8 cellular contexts compared by ENCODE assay signal in the genomic region with DNA sequence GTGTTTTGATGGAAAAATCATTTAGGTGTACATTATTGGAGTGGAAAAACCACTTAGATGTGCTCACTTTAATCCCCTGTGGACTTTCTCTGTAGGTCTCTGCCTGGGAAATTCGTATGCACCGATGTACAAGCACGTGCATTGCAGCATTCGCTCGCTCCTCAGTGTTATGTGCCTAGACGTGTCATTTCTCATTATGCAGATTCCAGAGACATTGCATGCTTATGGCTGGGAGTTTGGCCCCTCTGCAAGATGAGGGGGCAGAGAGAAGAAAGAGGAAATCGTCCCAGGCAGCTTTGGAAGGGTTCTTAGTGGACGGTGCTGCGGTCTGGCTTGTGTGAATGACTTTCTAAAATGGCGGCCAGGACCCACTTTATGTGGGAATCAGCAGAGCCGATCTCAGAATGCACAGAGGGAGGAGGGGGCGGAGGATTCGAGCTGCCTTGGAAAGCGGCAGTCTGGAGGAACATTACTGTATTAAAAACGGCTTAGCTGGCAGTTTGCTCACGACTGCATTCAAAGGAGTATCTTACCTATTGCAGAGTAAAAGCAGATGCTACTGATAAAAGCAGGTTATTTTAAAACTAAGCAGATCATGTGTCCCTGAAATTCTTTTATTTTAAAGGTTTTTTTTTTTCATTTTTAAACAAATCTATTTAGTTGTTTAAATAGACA. TPM values are rescaled to one million over a fixed set of nuclear protein-coding genes. Genes with fewer than 3 reads are reported as not detected.
DNase-seq lines count a peak whose midpoint lies in the region; ATAC-seq and TF ChIP-seq lines count a peak whose summit lies in the region.

No MANE protein-coding gene starts in this region.

- H3K27ac Mint-ChIP-seq in effector memory CD8-positive, alpha-beta T cell = peak overlapping the region; percentile 89 to 94

- peak; percentile 8 to 38 for DNase-seq in stimulated activated CD4-positive, alpha-beta T cell treated with anti-CD3 and anti-CD28 coated beads, Interleukin-12 subunit alpha, Interleukin-12 subunit beta, amount 100 ng/mL, for 24 hours (ENCODE audit: low read depth in 2 of 2)
- no peak for DNase-seq in stimulated activated CD4-positive, alpha-beta T cell treated with anti-CD3 and anti-CD28 coated beads, Interleukin-12 subunit alpha, Interleukin-12 subunit beta, amount 100 ng/mL, for 4 hours
- peak; percentile 89 for DNase-seq in NCI-H2227 (lab: John Stamatoyannopoulos, UW; ENCODE audit: unreplicated experiment)
- DNase-seq in effector memory CD8-positive, alpha-beta T cell = no peak
- DNase-seq in mucosa of gallbladder (ENCODE audit: low spot score) = peak; percentile 33

- peak overlapping the region; percentile 90 to 97 for H3K4me3 Mint-ChIP-seq in effector memory CD8-positive, alpha-beta T cell

- H3K27ac ChIP-seq in temporal lobe (ENCODE audit: low read depth, low read length) = peak overlapping the region; percentile 77

- peak overlapping the region; percentile 75 for H3K4me3 ChIP-seq in WI38 (ENCODE audit: low read depth, low read length)

- peaks cover 29 to 30% of the 10 kb centered on the region in 2 donors for H3K4me1 Mint-ChIP-seq in effector memory CD8-positive, alpha-beta T cell (ENCODE audit: low read depth in 2 of 2)

- H3K27me3 Mint-ChIP-seq in effector memory CD8-positive, alpha-beta T cell = no peaks in the 10 kb centered on the region

- ATAC-seq in effector memory CD8-positive, alpha-beta T cell (replicated peaks) = no peak
- no peak for ATAC-seq in GM18519 (IDR thresholded peaks at IDR 0.05; ENCODE audit: low FRiP score, unreplicated experiment)

- no peak for TF ChIP-seq CTCF in WI38 (IDR thresholded peaks at IDR 0.05; ENCODE audit: low read depth, low read length)

- H3K36me3 Mint-ChIP-seq in effector memory CD8-positive, alpha-beta T cell (ENCODE audit: insufficient read depth) = peaks cover 20% of the 10 kb centered on the region

- no peaks in the 10 kb centered on the region for H3K9me3 Mint-ChIP-seq in effector memory CD8-positive, alpha-beta T cell

RNA-seq across cellular contexts. Expression of gene SPEN, which starts 2.4 kb away (rescaled TPM):
- total RNA-seq in mucosa of gallbladder = 44.5 TPM
- 75.0 TPM for total RNA-seq in temporal lobe

RNA-seq across cellular contexts. Expression of gene UQCRHL, which starts 42.5 kb away (rescaled TPM):
- total RNA-seq in mucosa of gallbladder (2.0 TPM), temporal lobe (1.2 TPM)

Comparison
In these comparisons a context has a peak if more than half of its experiments do, and no peak if none do; other contexts are left out.
1. DNase-seq: peak in stimulated activated CD4-positive, alpha-beta T cell treated with anti-CD3 and anti-CD28 coated beads, Interleukin-12 subunit alpha, Interleukin-12 subunit beta, amount 100 ng/mL, for 24 hours (2 of 2), NCI-H2227 (single experiment) and mucosa of gallbladder (single experiment); none in stimulated activated CD4-positive, alpha-beta T cell treated with anti-CD3 and anti-CD28 coated beads, Interleukin-12 subunit alpha, Interleukin-12 subunit beta, amount 100 ng/mL, for 4 hours (single experiment) and effector memory CD8-positive, alpha-beta T cell (0 of 3).